Comparison of ENCODE assay signal across 29 cellular contexts in the genomic region with DNA sequence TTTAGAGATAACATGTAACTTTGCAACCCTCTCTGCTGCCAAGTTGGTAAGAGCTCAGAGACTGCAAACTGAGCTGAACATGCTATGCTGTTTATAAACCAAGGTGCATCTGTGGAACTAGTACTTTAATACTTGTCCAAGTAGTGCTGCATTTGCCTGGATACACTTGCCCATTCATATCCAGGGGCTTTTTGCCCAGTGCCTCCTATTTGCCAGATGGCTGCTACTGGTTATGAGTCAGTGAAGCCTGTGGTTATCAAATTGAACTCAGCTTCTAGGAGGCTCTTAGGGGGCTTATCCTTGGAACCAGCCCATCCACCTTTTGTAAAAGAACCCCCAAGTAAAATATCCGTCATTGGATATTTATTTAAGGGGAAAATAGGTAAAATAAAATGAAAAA.
"Had no signal": no experiment of that assay in that cellular context is flagged by ENCODE, and none has a peak within 500 bp of the region (broad histone marks: within the 10 kb centered on the region; RNA-seq: fewer than 3 reads in every experiment).

No MANE protein-coding gene starts in this region.

- H3K27ac ChIP-seq: body of pancreas, colonic mucosa, epithelial cell of prostate, heart right ventricle, neural progenitor cell, parathyroid adenoma, psoas muscle, sigmoid colon, thyroid gland, upper lobe of left lung had no signal

- H3K4me1 ChIP-seq: body of pancreas, colonic mucosa, heart right ventricle, neural progenitor cell, parathyroid adenoma, psoas muscle, sigmoid colon, thyroid gland, upper lobe of left lung had no signal

- H2AFZ ChIP-seq: neural progenitor cell, parathyroid adenoma had no signal

- H3K79me2 ChIP-seq: parathyroid adenoma had no signal

- DNase-seq: activated CD4-positive, alpha-beta memory T cell treated with anti-CD3 and anti-CD28 coated beads, Interleukin-2, amount 10 ng/mL, durations not matched to agents 7 days and 5 days; activated CD4-positive, alpha-beta T cell treated with anti-CD3 and anti-CD28 coated beads for 1 hour; activated CD4-positive, alpha-beta T cell treated with anti-CD3 and anti-CD28 coated beads, Interleukin-2, amount 10 ng/mL, durations not matched to agents 7 days and 5 days; activated gamma-delta T cell treated with Interleukin-2 at 50 U/mL for 16 hours; activated naive CD4-positive, alpha-beta T cell treated with anti-CD3 and anti-CD28 coated beads, Interleukin-2, amount 50 U/mL, for 16 hours; activated T-cell treated with anti-CD3 and anti-CD28 coated beads, Interleukin-2, amount 50 U/mL, for 4 hours; amniotic stem cell; body of pancreas; cerebellar nuclear complex; colonic mucosa; effector CD8-positive, alpha-beta T cell; foreskin fibroblast; heart right ventricle; midbrain; naive thymus-derived CD8-positive, alpha-beta T cell; occipital lobe; psoas muscle; sigmoid colon; stimulated activated CD4-positive, alpha-beta T cell treated with anti-CD3 and anti-CD28 coated beads, Interleukin-1b, Interleukin-23, amount 100 ng/mL, for 48 hours; stimulated activated CD4-positive, alpha-beta T cell treated with anti-CD3 and anti-CD28 coated beads, Interleukin-4, amount 100 ng/mL, for 4 hours; stimulated activated CD8-positive, alpha-beta memory T cell treated with anti-CD3 and anti-CD28 coated beads, Interleukin-4, amount 100 ng/mL, for 48 hours; stimulated activated naive CD8-positive, alpha-beta T cell treated with anti-CD3 and anti-CD28 coated beads, Interleukin-15, amount 100 ng/mL, for 72 hours; T1000; thyroid gland; upper lobe of left lung had no signal

- H3K9me3 ChIP-seq: body of pancreas, colonic mucosa, heart right ventricle, psoas muscle, sigmoid colon, thyroid gland, upper lobe of left lung had no signal

- H3K27me3 ChIP-seq: body of pancreas, colonic mucosa, heart right ventricle, neural progenitor cell, sigmoid colon, thyroid gland, upper lobe of left lung had no signal

- H3K4me3 ChIP-seq: body of pancreas, colonic mucosa, heart right ventricle, neural progenitor cell, psoas muscle, sigmoid colon, smooth muscle cell, thyroid gland, upper lobe of left lung had no signal

- H3K36me3 ChIP-seq: colonic mucosa, heart right ventricle, neural progenitor cell, sigmoid colon, thyroid gland, upper lobe of left lung had no signal

- H3K4me2 ChIP-seq: neural progenitor cell, smooth muscle cell had no signal

- H3K9ac ChIP-seq: neural progenitor cell, parathyroid adenoma had no signal
